In the genomic region with DNA sequence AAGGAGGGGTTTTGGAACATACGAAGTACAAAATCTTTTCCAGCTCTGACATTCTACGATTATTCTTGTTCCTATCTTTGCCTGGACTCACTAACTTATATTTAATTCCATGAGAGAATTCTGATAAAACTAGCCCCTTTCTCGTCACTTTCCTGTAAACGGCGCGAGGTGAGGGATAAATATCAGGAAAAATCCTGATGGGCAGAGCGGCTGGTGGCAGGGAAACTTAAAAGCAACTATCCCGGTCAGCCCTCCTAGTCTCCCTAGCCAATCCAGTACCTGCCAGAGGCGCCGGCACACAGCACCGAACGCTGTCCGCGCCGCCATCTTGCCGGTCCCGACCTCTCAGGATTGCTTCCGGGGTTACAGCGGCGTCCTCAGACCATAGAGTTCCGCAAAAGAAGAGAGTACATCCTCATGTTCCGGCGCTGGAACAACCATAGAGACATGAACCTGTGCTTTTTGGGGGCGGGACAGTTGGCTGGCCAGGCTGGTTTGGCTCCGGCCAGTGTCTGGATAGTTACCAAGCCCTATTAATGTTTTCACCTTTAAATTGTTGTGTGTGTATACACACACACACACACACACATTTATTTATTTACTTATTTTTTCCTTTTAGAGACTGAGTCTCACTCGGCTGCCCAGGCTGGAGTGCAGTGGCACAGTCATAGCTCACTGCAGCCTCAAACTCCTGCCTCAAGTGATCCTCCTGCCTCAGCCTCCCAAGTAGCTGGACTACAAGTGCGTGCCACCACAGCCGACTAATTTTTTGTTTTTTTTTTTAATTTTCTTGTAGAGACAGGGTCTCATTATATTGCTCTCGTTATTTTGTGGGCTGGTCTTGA, we compare ENCODE assay signal across 8 cellular contexts. TPM values are rescaled to one million over a fixed set of nuclear protein-coding genes. Genes with fewer than 3 reads are reported as not detected.
DNase-seq lines count a peak whose midpoint lies in the region; ATAC-seq, FAIRE-seq and TF ChIP-seq lines count a peak whose summit lies in the region.

A gene (minus strand): TSS at position 339 of the 845 bp plus-strand sequence. CDS start 12 bp downstream, at position 327.

- H3K18ac ChIP-seq in H1 (ENCODE audit: extremely low read depth, low read length), result no peak within 1 kb of the TSS; the same call in 1 of the 2 replicates

- no peaks in the 10 kb centered on the region for H3K9me3 ChIP-seq in H1 (ENCODE audit: insufficient read depth in 2 of 2, low read depth in 1 of 2, low read length in 1 of 2)

- no peak within 1 kb of the TSS for H3K14ac ChIP-seq in H1 (ENCODE audit: insufficient read length)

- H4K8ac ChIP-seq in H1 (ENCODE audit: extremely low read depth, insufficient read depth, low read length), result no peak within 1 kb of the TSS

- no peak within 1 kb of the TSS for H2AK5ac ChIP-seq in H1 (ENCODE audit: low read depth, low read length)

- 0 out of 4 replicates have a peak, but pooled peaks of 1 of the 2 experiments have one; percentile 2 for TF ChIP-seq RAD21 in H1 (IDR thresholded peaks at IDR 0.05 in 1 of 2, conservative IDR thresholded peaks at IDR 0.05 in 1 of 2; ENCODE audit: low read depth in 2 of 2, low read length in 2 of 2)

- WGBS in H1 (ENCODE audit: extremely low coverage in 1 of 2, insufficient coverage in 1 of 2, insufficient read length in 1 of 2, insufficient replicate concordance in 2 of 2, low coverage in 1 of 2, low lambda C conversion rate in 2 of 2, missing lambda C conversion rate in 1 of 2), 2 experiments, result 14% methylated on average over 29 of the region's 29 CpGs; no CpG with 5 or more reads in 1 of the 2 experiments

- H2BK12ac ChIP-seq in H1 (ENCODE audit: low read depth, low read length), result no peak within 1 kb of the TSS

- H3K4me3 ChIP-seq in H1 (ENCODE audit: extremely low read depth in 1 of 4, insufficient read depth in 2 of 4, low read depth in 3 of 4, low read length in 4 of 4), result peak within 1 kb of the TSS; percentile 93 to 97 (median 94)

- peak; percentile 68 to 94 for TF ChIP-seq POLR2A in H1 (IDR thresholded peaks at IDR 0.05; ENCODE audit: control extremely low read depth in 1 of 2, low read depth in 2 of 2, low read length in 2 of 2)

- H4K20me1 ChIP-seq in H1 (replicated peaks in 1 of 2; ENCODE audit: control insufficient read depth in 1 of 2, insufficient read depth in 2 of 2, low read length in 2 of 2), result no peaks in the 10 kb centered on the region

- H2BK15ac ChIP-seq in H1 (ENCODE audit: low read length), result no peak within 1 kb of the TSS

- H3K36me3 Mint-ChIP-seq in memory B cell, result peaks cover 5% of the 10 kb centered on the region

- no peak within 1 kb of the TSS for H2BK20ac ChIP-seq in H1 (ENCODE audit: low read length)

- no peak for TF ChIP-seq EP300 in H1 (IDR thresholded peaks at IDR 0.05; ENCODE audit: borderline replicate concordance in 1 of 2, low read depth in 2 of 2, low read length in 2 of 2)

- H3K23me2 ChIP-seq in H1 (ENCODE audit: low read depth, low read length), result no peaks in the 10 kb centered on the region; the same call in 1 of the 2 replicates

- H3K9ac ChIP-seq in H1 (replicated peaks in 1 of 4; ENCODE audit: extremely low read depth in 1 of 4, low read depth in 3 of 4, low read length in 3 of 4), result peak within 1 kb of the TSS; percentile 73 to 88 (median 76)

- peak within 1 kb of the TSS; percentile 23 for H2AFZ ChIP-seq in H1 (ENCODE audit: low read length)

- peak; percentile 86 for DNase-seq in COLO668 (lab: John Stamatoyannopoulos, UW; ENCODE audit: unreplicated experiment)
- DNase-seq in HT1080 (ENCODE audit: low read depth), result peak; percentile 92
- DNase-seq in NOMO-1 treated with DMSO at 0.1 percent for 48 hours (lab: John Stamatoyannopoulos, UW; ENCODE audit: unreplicated experiment), result peak; percentile 96
- DNase-seq in activated CD8-positive, alpha-beta memory T cell treated with anti-CD3 and anti-CD28 coated beads for 4 hours (ENCODE audit: low read depth in 2 of 2), result peak; percentile 74 to 84
- peak; percentile 78 to 87 for DNase-seq in H1 (ENCODE audit: low read depth in 1 of 2, low spot score in 2 of 2)
- DNase-seq in memory B cell (ENCODE audit: low spot score in 2 of 2), result peak; percentile 79 to 87
- DNase-seq in stimulated activated CD8-positive, alpha-beta memory T cell treated with anti-CD3 and anti-CD28 coated beads, Interleukin-12 subunit alpha, Interleukin-12 subunit beta, amount 100 ng/mL, for 24 hours (ENCODE audit: extremely low read depth), result peak; percentile 80

- H4K5ac ChIP-seq in H1 (ENCODE audit: insufficient read length, low read depth, low read length), result peak within 1 kb of the TSS; percentile 82

- peaks cover 4% of the 10 kb centered on the region for H3K4me1 Mint-ChIP-seq in memory B cell

- peak within 1 kb of the TSS; percentile 95 for H3K4ac ChIP-seq in H1 (replicated peaks; ENCODE audit: insufficient read length, low read depth, low read length)

- TF ChIP-seq CTCF in H1 (IDR thresholded peaks at IDR 0.05; ENCODE audit: control extremely low read depth in 1 of 3, insufficient read depth in 1 of 3, low read depth in 1 of 3, low read length in 3 of 3), result no peak

- H3K23ac ChIP-seq in H1 (ENCODE audit: insufficient read length), result no peak within 1 kb of the TSS

- H3K4me3 Mint-ChIP-seq in memory B cell, result peak within 1 kb of the TSS; percentile 93

- H3K4me1 ChIP-seq in H1 (replicated peaks in 1 of 4; ENCODE audit: control insufficient read depth in 3 of 4, insufficient read depth in 4 of 4, low read length in 3 of 4), result no peaks in the 10 kb centered on the region; a peak in 1 of 7 replicates

- H3K36me3 ChIP-seq in H1 (ENCODE audit: control insufficient read depth in 2 of 4, insufficient read depth in 4 of 4, low read length in 3 of 4), result peaks cover 5 to 8% (median 6%) of the 10 kb centered on the region in 4 experiments; a peak in 4 of 8 replicates

- 0 out of 2 replicates have a peak within 1 kb of the TSS, but pooled peaks have one; percentile 12 for H2BK5ac ChIP-seq in H1 (ENCODE audit: low read depth, low read length)

- no peaks in the 10 kb centered on the region for H3K27me3 ChIP-seq in H1 (replicated peaks in 1 of 4; ENCODE audit: control insufficient read depth in 3 of 4, extremely low read depth in 1 of 4, insufficient read depth in 3 of 4, low read length in 3 of 4)

- H3K27ac Mint-ChIP-seq in memory B cell, result peak within 1 kb of the TSS; percentile 94

- peak; percentile 80 for FAIRE-seq in H1 (lab: Jason Lieb, UNC)

- CTCF ChIA-PET in H1 (lab: Charles Lee; ENCODE audit: partially characterized antibody), result interaction anchor here (0.6 to 7.5 kb wide), 9 partner anchors 11 to 681 kb away, joined by 3 to 52 read pairs (median 4); no protein-coding TSS in a partner anchor

- H3K79me1 ChIP-seq in H1 (ENCODE audit: low read depth, low read length), result no peaks in the 10 kb centered on the region

- no peak within 1 kb of the TSS for H2BK120ac ChIP-seq in H1 (replicated peaks; ENCODE audit: low read depth, low read length)

- H3K27me3 Mint-ChIP-seq in memory B cell, result no peaks in the 10 kb centered on the region

- POLR2A ChIA-PET in H1 (lab: Charles Lee; ENCODE audit: partially characterized antibody), result interaction anchor here (0.7 to 1.2 kb wide), 4 partner anchors 55 to 297 kb away, joined by 3 to 5 read pairs (median 3); a partner anchor contains a TSS

- no peak within 1 kb of the TSS for H3K56ac ChIP-seq in H1 (replicated peaks; ENCODE audit: insufficient read length, low read depth, low read length)

- no peak within 1 kb of the TSS for H4K91ac ChIP-seq in H1 (replicated peaks; ENCODE audit: insufficient read length, low read length)

- no peaks in the 10 kb centered on the region for H3K9me3 Mint-ChIP-seq in memory B cell

- peak within 1 kb of the TSS; percentile 52 for H3K27ac ChIP-seq in H1 (ENCODE audit: low read depth, low read length)

- H3K79me2 ChIP-seq in H1 (ENCODE audit: control insufficient read depth in 1 of 2, insufficient read depth in 2 of 2, low read length in 2 of 2), result peaks cover 0 to 9% of the 10 kb centered on the region in 2 experiments; a peak in 2 of 4 replicates

- ATAC-seq in GM21360 (IDR thresholded peaks at IDR 0.05; ENCODE audit: unreplicated experiment) (peak; percentile 95), memory B cell (ENCODE audit: low read depth) (peak; percentile 100)

- peak within 1 kb of the TSS; percentile 69 to 70 for H3K4me2 ChIP-seq in H1 (ENCODE audit: insufficient read depth in 1 of 2, low read depth in 2 of 2, low read length in 2 of 2)

TF ChIP-seq in H1, 55 proteins besides CTCF, POLR2A, EP300 and RAD21 (continues in another document):
- TF ChIP-seq EGR1 (IDR thresholded peaks at IDR 0.05; ENCODE audit: borderline replicate concordance, low read depth, low read length), result peak; percentile 58
- peak; percentile 100 for TF ChIP-seq TAF1 (IDR thresholded peaks at IDR 0.05; ENCODE audit: low read depth, low read length)
- TF ChIP-seq POU5F1 (IDR thresholded peaks at IDR 0.05; ENCODE audit: low read depth, low read length), result no peak
- peak; percentile 90 for TF ChIP-seq PHF8 (conservative IDR thresholded peaks at IDR 0.05; ENCODE audit: low read depth, low read length)
- TF ChIP-seq SIRT6 (IDR thresholded peaks at IDR 0.05; ENCODE audit: low read length), result no peak
- peak; percentile 97 for TF ChIP-seq SP2 (IDR thresholded peaks at IDR 0.05; ENCODE audit: low read length)
- TF ChIP-seq YY1 (IDR thresholded peaks at IDR 0.05; ENCODE audit: low read depth, low read length), result peak; percentile 99
- no peak for TF ChIP-seq BCL11A (IDR thresholded peaks at IDR 0.05; ENCODE audit: low read depth in 2 of 2, low read length in 2 of 2)
- TF ChIP-seq SP4 (IDR thresholded peaks at IDR 0.05; ENCODE audit: low read length), result peak; percentile 67; the same call in 1 of the 2 replicates
- TF ChIP-seq SRF (IDR thresholded peaks at IDR 0.05; ENCODE audit: low read depth, low read length), result no peak
- peak; percentile 93 for TF ChIP-seq POLR2AphosphoS5 (IDR thresholded peaks at IDR 0.05; ENCODE audit: low read depth, low read length)
- TF ChIP-seq TEAD4 (IDR thresholded peaks at IDR 0.05; ENCODE audit: low read depth, low read length), result no peak; the same call in 1 of the 2 replicates
- TF ChIP-seq FOSL1 (IDR thresholded peaks at IDR 0.05; ENCODE audit: insufficient read depth, low read depth, low read length), result no peak
- TF ChIP-seq CHD2 (IDR thresholded peaks at IDR 0.05; ENCODE audit: low read length), result peak; percentile 83

RNA-seq across cellular contexts. Expression of the gene that starts here (rescaled TPM):
- total RNA-seq in HT1080 (2014; rRNA removed; shearing (Covaris generic)), result 60.2 and 76.1 TPM in 2 replicates
- 114 and 119 TPM in 2 replicates for polyA plus RNA-seq in HT1080 (2015; cell fraction: cytosol; rRNA removed)
- polyA plus RNA-seq in HT1080 (2015; cell fraction: nucleus; rRNA removed), result 51.0 and 53.3 TPM in 2 replicates
- 32.0 and 33.6 TPM in 2 replicates for total RNA-seq in H1 (2021; fragmentation: NEBNext Ultra II Directional; extraction: Animal tissue kit (Norgen Biotek cat#: 25700))
- polyA plus RNA-seq in H1 (2011; rRNA removed), result 13.2 and 20.5 TPM in 2 replicates
- polyA plus RNA-seq in H1 (2011; cell fraction: cytosol; rRNA removed), result 28.0 TPM
- polyA plus RNA-seq in H1 (2011; cell fraction: nucleus; rRNA removed), result 5.8 TPM
- 17.5 to 26.9 TPM (median 19.3 TPM) in 4 replicates for polyA plus RNA-seq in H1 (2012, experiment 1 of 2)
- polyA plus RNA-seq in H1 (2012, experiment 2 of 2), result 4.3 TPM
- 30.8 TPM for polyA plus RNA-seq in H1 (2013, experiment 1 of 2)
- polyA plus RNA-seq in H1 (2013, experiment 2 of 2), result 33.4 TPM
- 10.7 and 13.1 TPM in 2 replicates for polyA minus RNA-seq in H1 (2011; rRNA and poly(A)+ RNA removed)
- 8.7 TPM for polyA minus RNA-seq in H1 (2011; cell fraction: cytosol; rRNA and poly(A)+ RNA removed)
- 9.8 TPM for polyA minus RNA-seq in H1 (2011; cell fraction: nucleus; rRNA and poly(A)+ RNA removed)

Comparison
In these comparisons a context has a peak if more than half of its experiments do, and no peak if none do; other contexts are left out.
1. Peak in every context shown above with its lines: DNase-seq, ATAC-seq, H3K4me3 ChIP-seq and H3K27ac ChIP-seq.